In the genomic region with DNA sequence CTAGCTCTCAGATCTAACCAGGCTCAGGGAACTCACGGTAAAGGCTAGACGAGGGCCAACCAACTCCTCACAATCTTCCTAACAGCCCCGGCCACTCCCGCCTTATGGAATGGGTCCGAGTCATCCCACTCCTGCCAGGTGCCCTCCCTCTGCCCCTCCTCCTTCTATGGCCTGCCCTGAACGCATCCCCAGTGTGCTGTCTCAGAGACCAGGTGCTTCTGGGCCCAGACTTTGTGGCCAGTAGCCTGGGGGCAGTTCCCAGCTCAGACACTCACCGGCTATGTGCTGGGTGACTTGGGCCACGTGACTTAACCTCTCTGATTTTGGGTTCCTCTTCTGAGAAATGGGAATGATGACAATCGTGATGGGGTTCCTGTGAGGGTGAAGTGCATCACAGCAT, we compare ENCODE assay signal across 23 cellular contexts. TPM values are rescaled to one million over a fixed set of nuclear protein-coding genes. Genes with fewer than 3 reads are reported as not detected.
"Had no signal": no experiment of that assay in that cellular context is flagged by ENCODE, and none has a peak within 500 bp of the region (broad histone marks: within the 10 kb centered on the region; RNA-seq: fewer than 3 reads in every experiment).

No MANE protein-coding gene starts in this region.

- DNase-seq: activated CD4-positive, alpha-beta memory T cell treated with anti-CD3 and anti-CD28 coated beads, Interleukin-2, amount 10 ng/mL, durations not matched to agents 7 days and 5 days; activated CD4-positive, alpha-beta T cell treated with anti-CD3 and anti-CD28 coated beads, Interleukin-2, amount 10 ng/mL, durations not matched to agents 24 days and 14 days; activated CD4-positive, CD25-positive, alpha-beta regulatory T cell; activated gamma-delta T cell treated with Interleukin-2 at 50 U/mL for 16 hours; activated T-cell treated with anti-CD3 and anti-CD28 coated beads for 4 hours; brain microvascular endothelial cell; caudate nucleus; effector CD4-positive, alpha-beta T cell; heart right ventricle; left lung; midbrain; natural killer cell; psoas muscle; stimulated activated CD4-positive, alpha-beta T cell treated with anti-CD3 and anti-CD28 coated beads, Interleukin-4, amount 100 ng/mL, for 4 hours; stimulated activated naive CD8-positive, alpha-beta T cell treated with anti-CD3 and anti-CD28 coated beads, Interleukin-15, Interleukin-2, amounts not matched to agents 100 U/mL and 50 U/mL, for 24 hours; T-helper 17 cell; upper lobe of right lung had no signal

- H3K4me3 ChIP-seq: adrenal gland, ascending aorta, heart right ventricle, left lung, lung, psoas muscle, right atrium auricular region, upper lobe of right lung had no signal

- H3K27ac ChIP-seq: adrenal gland, ascending aorta, brain microvascular endothelial cell, heart right ventricle, left lung, psoas muscle, right atrium auricular region, upper lobe of right lung had no signal

- H3K4me1 ChIP-seq: adrenal gland, ascending aorta, heart right ventricle, left lung, psoas muscle, right atrium auricular region, upper lobe of right lung had no signal

- H3K36me3 ChIP-seq: adrenal gland, ascending aorta, brain microvascular endothelial cell, heart right ventricle, left lung, right atrium auricular region, upper lobe of right lung had no signal

- H3K4me3 Mint-ChIP-seq: activated CD4-positive, alpha-beta memory T cell treated with anti-CD3 and anti-CD28 coated beads, Interleukin-2, amount 10 ng/mL, durations not matched to agents 7 days and 5 days; activated CD4-positive, alpha-beta T cell treated with anti-CD3 and anti-CD28 coated beads, Interleukin-2, amount 10 ng/mL, durations not matched to agents 24 days and 14 days; activated naive CD8-positive, alpha-beta T cell; dendritic cell treated with granulocyte-macrophage colony-stimulating factor and Interleukin-4, amounts not matched to agents 40 ng/mL and 50 ng/mL, for 4 days; natural killer cell; T-helper 17 cell had no signal

- H3K27ac Mint-ChIP-seq: activated CD4-positive, alpha-beta memory T cell treated with anti-CD3 and anti-CD28 coated beads, Interleukin-2, amount 10 ng/mL, durations not matched to agents 7 days and 5 days; activated CD4-positive, alpha-beta T cell treated with anti-CD3 and anti-CD28 coated beads, Interleukin-2, amount 10 ng/mL, durations not matched to agents 24 days and 14 days; activated naive CD8-positive, alpha-beta T cell; dendritic cell treated with granulocyte-macrophage colony-stimulating factor and Interleukin-4, amounts not matched to agents 40 ng/mL and 50 ng/mL, for 4 days; natural killer cell; T-helper 17 cell had no signal

- H3K9me3 Mint-ChIP-seq: activated CD4-positive, alpha-beta memory T cell treated with anti-CD3 and anti-CD28 coated beads, Interleukin-2, amount 10 ng/mL, durations not matched to agents 7 days and 5 days; activated CD4-positive, alpha-beta T cell treated with anti-CD3 and anti-CD28 coated beads, Interleukin-2, amount 10 ng/mL, durations not matched to agents 24 days and 14 days; dendritic cell treated with granulocyte-macrophage colony-stimulating factor and Interleukin-4, amounts not matched to agents 40 ng/mL and 50 ng/mL, for 4 days; natural killer cell had no signal

- H3K27me3 Mint-ChIP-seq: activated naive CD8-positive, alpha-beta T cell; dendritic cell treated with granulocyte-macrophage colony-stimulating factor and Interleukin-4, amounts not matched to agents 40 ng/mL and 50 ng/mL, for 4 days had no signal

- H3K9me3 ChIP-seq: adrenal gland, ascending aorta, heart right ventricle, left lung, psoas muscle, right atrium auricular region, upper lobe of right lung had no signal

- H3K36me3 Mint-ChIP-seq: activated naive CD8-positive, alpha-beta T cell; natural killer cell had no signal

- H3K27me3 ChIP-seq: adrenal gland, ascending aorta, brain microvascular endothelial cell, left lung, right atrium auricular region, upper lobe of right lung had no signal

- H3K4me1 Mint-ChIP-seq: natural killer cell had no signal

RNA-seq across cellular contexts. Expression of a gene that starts 22.5 kb away (rescaled TPM):
- total RNA-seq: T-helper 17 cell had no signal
